Comparison of ENCODE assay signal across 30 cellular contexts in genomic region chr6:81636930-81637568, GRCh38.
DNase-seq lines count a peak whose midpoint lies in the region; ATAC-seq and TF ChIP-seq lines count a peak whose summit lies in the region.
"Had no signal": no experiment of that assay in that cellular context is flagged by ENCODE, and none has a peak within 500 bp of the region (broad histone marks: within the 10 kb centered on the region; RNA-seq: fewer than 3 reads in every experiment).

No MANE protein-coding gene starts in this region.

- H3K4ac ChIP-seq in trophoblast cell (ENCODE audit: low read depth, low read length) = no peak overlapping the region

- H3K9me3 Mint-ChIP-seq in GM23338 = no peaks in the 10 kb centered on the region; the same call in 2 of the 3 replicates
- H3K9me3 Mint-ChIP-seq: activated CD4-positive, alpha-beta T cell treated with anti-CD3 and anti-CD28 coated beads, Interleukin-2, amount 10 ng/mL, durations not matched to agents 24 days and 14 days had no signal

- no peak overlapping the region for H3K27ac Mint-ChIP-seq in GM23338
- H3K27ac Mint-ChIP-seq: activated CD4-positive, alpha-beta T cell treated with anti-CD3 and anti-CD28 coated beads, Interleukin-2, amount 10 ng/mL, durations not matched to agents 24 days and 14 days; activated naive CD4-positive, alpha-beta T cell treated with anti-CD3 and anti-CD28 coated beads, Interleukin-2, amount 50 U/mL, for 72 hours; CD8-positive, alpha-beta memory T cell; stimulated activated naive CD8-positive, alpha-beta T cell treated with anti-CD3 and anti-CD28 coated beads, Interleukin-15, Interleukin-2, amounts not matched to agents 100 ng/mL and 50 ng/mL, for 24 hours had no signal

- no peak overlapping the region for H4K8ac ChIP-seq in trophoblast cell (ENCODE audit: low read depth, low read length)

- no peaks in the 10 kb centered on the region for H3F3A ChIP-seq in GM23338 (replicated peaks; ENCODE audit: low read depth)

- H3K4me2 ChIP-seq in trophoblast cell (ENCODE audit: low read length) (no peak overlapping the region), GM23338 (no peak overlapping the region)
- H3K4me2 ChIP-seq: smooth muscle cell had no signal

- H4K20me1 ChIP-seq in GM23338 (replicated peaks; ENCODE audit: insufficient read depth) = no peaks in the 10 kb centered on the region

- no peaks in the 10 kb centered on the region for H3K79me2 ChIP-seq in trophoblast cell (ENCODE audit: control insufficient read depth, insufficient read depth, low read length, poor library complexity)
- H3K79me2 ChIP-seq in GM23338 (replicated peaks; ENCODE audit: insufficient read depth) = no peaks in the 10 kb centered on the region

- DNase-seq in EH (ENCODE audit: low read depth) (peak; percentile 62), NCI-H460 (ENCODE audit: extremely low read depth, low read depth) (peak; percentile 14), fibroblast of gingiva (ENCODE audit: low read depth) (peak; percentile 60), trophoblast cell (peak; percentile 36 to 86), HAP-1 (ENCODE audit: low spot score in 2 of 2) (no peak), GM23338 (ENCODE audit: low spot score) (no peak)
- DNase-seq: activated CD4-positive, alpha-beta T cell treated with anti-CD3 and anti-CD28 coated beads, Interleukin-2, amount 10 ng/mL, durations not matched to agents 24 days and 14 days; activated CD8-positive, alpha-beta memory T cell treated with anti-CD3 and anti-CD28 coated beads for 24 hours; activated T-cell treated with anti-CD3 and anti-CD28 coated beads for 4 hours; CD8-positive, alpha-beta memory T cell; DMS79; dorsolateral prefrontal cortex; GF-D8; hypothalamus; left colon; mammary epithelial cell; NCI-H1048; NCI-H1694; NCI-H510A; pancreas; stimulated activated CD4-positive, alpha-beta T cell treated with anti-CD3 and anti-CD28 coated beads, Interleukin-1b, Interleukin-23, amount 100 ng/mL, for 48 hours; T1000; testis had no signal

- H3K4me3 Mint-ChIP-seq in GM23338 = no peak overlapping the region
- H3K4me3 Mint-ChIP-seq: activated CD4-positive, alpha-beta T cell treated with anti-CD3 and anti-CD28 coated beads, Interleukin-2, amount 10 ng/mL, durations not matched to agents 24 days and 14 days; CD8-positive, alpha-beta memory T cell; neural crest cell; stimulated activated naive CD8-positive, alpha-beta T cell treated with anti-CD3 and anti-CD28 coated beads, Interleukin-15, Interleukin-2, amounts not matched to agents 100 ng/mL and 50 ng/mL, for 24 hours had no signal

- H2BK12ac ChIP-seq in trophoblast cell (ENCODE audit: low read length) = no peak overlapping the region

- no peak overlapping the region for H4K12ac ChIP-seq in trophoblast cell (ENCODE audit: low read depth, low read length)

- peaks cover 2 to 3% of the 10 kb centered on the region in 2 experiments for H3K4me1 ChIP-seq in trophoblast cell (ENCODE audit: control insufficient read depth in 1 of 2, insufficient read depth in 2 of 2, low read length in 2 of 2)
- H3K4me1 ChIP-seq in HAP-1 = no peaks in the 10 kb centered on the region
- H3K4me1 ChIP-seq in GM23338 (ENCODE audit: insufficient read depth) = no peaks in the 10 kb centered on the region
- H3K4me1 ChIP-seq: breast epithelium, pancreas, SJSA1, testis had no signal

- H3K9me3 ChIP-seq in trophoblast cell (ENCODE audit: insufficient read depth, low read depth, low read length) (no peaks in the 10 kb centered on the region), HAP-1 (no peaks in the 10 kb centered on the region)
- H3K9me3 ChIP-seq: breast epithelium, pancreas, SJSA1, testis had no signal

- WGBS in trophoblast cell (ENCODE audit: extremely low coverage, insufficient coverage, insufficient read length) = no CpG with 5 or more reads among the region's 5 CpGs

- ATAC-seq in GM21723 (IDR thresholded peaks at IDR 0.05; ENCODE audit: unreplicated experiment) (no peak), GM23338 (no peak)
- ATAC-seq: activated naive CD4-positive, alpha-beta T cell treated with anti-CD3 and anti-CD28 coated beads, Interleukin-2, amount 50 U/mL, for 72 hours; left colon; pancreas had no signal

- H3K4me3 ChIP-seq in trophoblast cell (ENCODE audit: low read depth, low read length) (no peak overlapping the region), HAP-1 (no peak overlapping the region), GM23338 (no peak overlapping the region)
- H3K4me3 ChIP-seq: breast epithelium, dorsolateral prefrontal cortex, pancreas, SJSA1, smooth muscle cell, testis had no signal

- H3K14ac ChIP-seq in trophoblast cell (ENCODE audit: low read length) = no peak overlapping the region

- H3K79me1 ChIP-seq in trophoblast cell (ENCODE audit: low read length) = peaks cover 2% of the 10 kb centered on the region

- TF ChIP-seq CTCF in GM23338 (conservative IDR thresholded peaks at IDR 0.05; ENCODE audit: low read depth in 2 of 2) = no peak

- H4K91ac ChIP-seq in trophoblast cell (ENCODE audit: low read depth, low read length) = no peak overlapping the region

- H3K36me3 Mint-ChIP-seq in GM23338 (ENCODE audit: low read depth) = no peaks in the 10 kb centered on the region
- H3K36me3 Mint-ChIP-seq: activated naive CD4-positive, alpha-beta T cell treated with anti-CD3 and anti-CD28 coated beads, Interleukin-2, amount 50 U/mL, for 72 hours had no signal

- H3K27me3 Mint-ChIP-seq in GM23338 (ENCODE audit: insufficient read depth, low read depth, poor library complexity) = no peaks in the 10 kb centered on the region
- H3K27me3 Mint-ChIP-seq: activated CD4-positive, alpha-beta T cell treated with anti-CD3 and anti-CD28 coated beads, Interleukin-2, amount 10 ng/mL, durations not matched to agents 24 days and 14 days; CD8-positive, alpha-beta memory T cell; stimulated activated naive CD8-positive, alpha-beta T cell treated with anti-CD3 and anti-CD28 coated beads, Interleukin-15, Interleukin-2, amounts not matched to agents 100 ng/mL and 50 ng/mL, for 24 hours had no signal

- H3K23ac ChIP-seq in trophoblast cell (ENCODE audit: low read length) = no peak overlapping the region

- no peak overlapping the region for H2AK5ac ChIP-seq in trophoblast cell (ENCODE audit: low read length)

- H3K9me2 ChIP-seq in GM23338 (ENCODE audit: insufficient read depth) = no peaks in the 10 kb centered on the region

- in situ Hi-C loops in HAP-1 (cut with MboI; ENCODE audit: low sequenced_read_pairs) = no loop called here

- no peak overlapping the region for H2BK5ac ChIP-seq in trophoblast cell (ENCODE audit: low read depth, low read length, poor library complexity)

- H3K9ac ChIP-seq in trophoblast cell (ENCODE audit: low read length) = no peak overlapping the region

- H2AFZ ChIP-seq in trophoblast cell (ENCODE audit: insufficient read depth, low read length, poor library complexity) (no peak overlapping the region), GM23338 (no peak overlapping the region)

- H3K36me3 ChIP-seq in trophoblast cell (ENCODE audit: control insufficient read depth in 1 of 2, insufficient read depth in 2 of 2, low read length in 2 of 2) = no peaks in the 10 kb centered on the region
- no peaks in the 10 kb centered on the region for H3K36me3 ChIP-seq in HAP-1 (replicated peaks)
- no peaks in the 10 kb centered on the region for H3K36me3 ChIP-seq in GM23338 (ENCODE audit: insufficient read depth)
- H3K36me3 ChIP-seq: breast epithelium, pancreas, SJSA1 had no signal

- no peak overlapping the region for H3K18ac ChIP-seq in trophoblast cell (ENCODE audit: low read length)

- H2BK120ac ChIP-seq in trophoblast cell (ENCODE audit: insufficient read depth, low read length, poor library complexity) = peak overlapping the region; percentile 43

- no peaks in the 10 kb centered on the region for H3K27me3 ChIP-seq in trophoblast cell (ENCODE audit: insufficient read depth, low read length)
- H3K27me3 ChIP-seq in HAP-1 (ENCODE audit: low read depth) = no peaks in the 10 kb centered on the region
- no peaks in the 10 kb centered on the region for H3K27me3 ChIP-seq in GM23338 (ENCODE audit: insufficient read depth)
- H3K27me3 ChIP-seq: breast epithelium, dorsolateral prefrontal cortex, pancreas, SJSA1, testis had no signal

- H3K4me1 Mint-ChIP-seq in GM23338 = no peaks in the 10 kb centered on the region
- H3K4me1 Mint-ChIP-seq: activated CD4-positive, alpha-beta T cell treated with anti-CD3 and anti-CD28 coated beads, Interleukin-2, amount 10 ng/mL, durations not matched to agents 24 days and 14 days; CD8-positive, alpha-beta memory T cell had no signal

- H3K27ac ChIP-seq in trophoblast cell (ENCODE audit: low read depth, low read length) (no peak overlapping the region), GM23338 (ENCODE audit: low read depth) (no peak overlapping the region)
- H3K27ac ChIP-seq: breast epithelium, dorsolateral prefrontal cortex, pancreas, SJSA1, testis had no signal

TF ChIP-seq in GM23338, 12 proteins besides CTCF, POLR2A, EP300 and RAD21 (continues in another document):
- TF ChIP-seq, protein P1, sequence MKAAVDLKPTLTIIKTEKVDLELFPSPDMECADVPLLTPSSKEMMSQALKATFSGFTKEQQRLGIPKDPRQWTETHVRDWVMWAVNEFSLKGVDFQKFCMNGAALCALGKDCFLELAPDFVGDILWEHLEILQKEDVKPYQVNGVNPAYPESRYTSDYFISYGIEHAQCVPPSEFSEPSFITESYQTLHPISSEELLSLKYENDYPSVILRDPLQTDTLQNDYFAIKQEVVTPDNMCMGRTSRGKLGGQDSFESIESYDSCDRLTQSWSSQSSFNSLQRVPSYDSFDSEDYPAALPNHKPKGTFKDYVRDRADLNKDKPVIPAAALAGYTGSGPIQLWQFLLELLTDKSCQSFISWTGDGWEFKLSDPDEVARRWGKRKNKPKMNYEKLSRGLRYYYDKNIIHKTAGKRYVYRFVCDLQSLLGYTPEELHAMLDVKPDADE (IDR thresholded peaks at IDR 0.05) = no peak
- TF ChIP-seq CREB1 (CRISPR knock-in tag; IDR thresholded peaks at IDR 0.05; ENCODE audit: low read depth) = no peak
- no peak for TF ChIP-seq POLR2AphosphoS5 (IDR thresholded peaks at IDR 0.05; ENCODE audit: low read depth)

Comparison
In these comparisons a context has a peak if more than half of its experiments do, and no peak if none do; other contexts are left out.
1. DNase-seq: peak in EH (single experiment), NCI-H460 (single experiment), fibroblast of gingiva (single experiment) and trophoblast cell (2 of 2); none in HAP-1 (0 of 2) and GM23338 (single experiment).